1 cellular context compared by ENCODE assay signal in genomic region chr6:5294392-5295211, GRCh38.
TF ChIP-seq lines count a peak whose summit lies in the region.

No MANE protein-coding gene starts in this region.

TF ChIP-seq in K562, 482 proteins besides CTCF, POLR2A, EP300 and RAD21 (continued from another document and continues in another):
- 0 out of 2 replicates have a peak, but pooled peaks have one; percentile 22 for TF ChIP-seq ATF6 (CRISPR knock-in tag; IDR thresholded peaks at IDR 0.05)
- peak; percentile 55 for TF ChIP-seq CTBP1 (IDR thresholded peaks at IDR 0.05; ENCODE audit: borderline replicate concordance)
- TF ChIP-seq ZKSCAN8 (CRISPR knock-in tag; IDR thresholded peaks at IDR 0.05) = peak; percentile 17; the same call in 1 of the 2 replicates
- no peak for TF ChIP-seq ZNF512 (tag; IDR thresholded peaks at IDR 0.05)
- peak; percentile 39 for TF ChIP-seq FOSL1 (tag; conservative IDR thresholded peaks at IDR 0.05)
- TF ChIP-seq RUNX1 (IDR thresholded peaks at IDR 0.05; ENCODE audit: low read depth) = no peak
- no peak for TF ChIP-seq MIER1 (IDR thresholded peaks at IDR 0.05; ENCODE audit: low read depth)
- TF ChIP-seq SPI1 (IDR thresholded peaks at IDR 0.05; ENCODE audit: borderline replicate concordance, low read depth, low read length) = peak; percentile 94
- no peak for TF ChIP-seq CUX1 (CRISPR knock-in tag; IDR thresholded peaks at IDR 0.05)
- TF ChIP-seq ATF4 (CRISPR knock-in tag; IDR thresholded peaks at IDR 0.05) = peak; percentile 37; the same call in 1 of the 2 replicates
- TF ChIP-seq TSC22D4 (tag; IDR thresholded peaks at IDR 0.05) = no peak
- no peak for TF ChIP-seq ADNP (tag; IDR thresholded peaks at IDR 0.05)
- no peak; the same call in 1 of the 2 replicates for TF ChIP-seq MAFG (tag; conservative IDR thresholded peaks at IDR 0.05)
- no peak for TF ChIP-seq DNMT1 (IDR thresholded peaks at IDR 0.05)
- TF ChIP-seq PREB (CRISPR knock-in tag; IDR thresholded peaks at IDR 0.05) = no peak
- peak; percentile 33; the same call in 1 of the 2 replicates for TF ChIP-seq ZNF175 (CRISPR knock-in tag; IDR thresholded peaks at IDR 0.05; ENCODE audit: low read depth)
- no peak for TF ChIP-seq SMARCB1 (IDR thresholded peaks at IDR 0.05; ENCODE audit: insufficient read length, low read depth)
- TF ChIP-seq PRDM10 (IDR thresholded peaks at IDR 0.05; ENCODE audit: partially characterized antibody) = peak; percentile 95
- TF ChIP-seq ZNF12 (CRISPR knock-in tag; IDR thresholded peaks at IDR 0.05) = no peak
- TF ChIP-seq MAX (CRISPR knock-in tag; IDR thresholded peaks at IDR 0.05) = peak; percentile 44; the same call in 1 of the 2 replicates
- TF ChIP-seq ZNF639 (CRISPR knock-in tag; conservative IDR thresholded peaks at IDR 0.05 in 1 of 2, IDR thresholded peaks at IDR 0.05 in 1 of 2) = peak in 1 of 2 experiments; percentile 63; a peak in 1 of 4 replicates
- 0 out of 2 replicates have a peak, but pooled peaks have one; percentile 23 for TF ChIP-seq KLF1 (tag; IDR thresholded peaks at IDR 0.05)
- TF ChIP-seq MAZ (CRISPR knock-in tag; conservative IDR thresholded peaks at IDR 0.05 in 1 of 2, IDR thresholded peaks at IDR 0.05 in 1 of 2) = peak in 1 of 2 experiments; percentile 51; a peak in 1 of 4 replicates
- no peak for TF ChIP-seq E2F8 (IDR thresholded peaks at IDR 0.05; ENCODE audit: low read depth, partially characterized antibody)
- TF ChIP-seq MLLT1 (IDR thresholded peaks at IDR 0.05) = peak in 1 of 2 experiments; percentile 68; a peak in 1 of 4 replicates
- no peak for TF ChIP-seq BRF2 (IDR thresholded peaks at IDR 0.05; ENCODE audit: borderline replicate concordance, insufficient read depth, insufficient read length)
- TF ChIP-seq HDAC8 (tag; IDR thresholded peaks at IDR 0.05) = 0 out of 2 replicates have a peak, but pooled peaks have one; percentile 69
